Comparison of ENCODE assay signal across 8 cellular contexts in the genomic region with DNA sequence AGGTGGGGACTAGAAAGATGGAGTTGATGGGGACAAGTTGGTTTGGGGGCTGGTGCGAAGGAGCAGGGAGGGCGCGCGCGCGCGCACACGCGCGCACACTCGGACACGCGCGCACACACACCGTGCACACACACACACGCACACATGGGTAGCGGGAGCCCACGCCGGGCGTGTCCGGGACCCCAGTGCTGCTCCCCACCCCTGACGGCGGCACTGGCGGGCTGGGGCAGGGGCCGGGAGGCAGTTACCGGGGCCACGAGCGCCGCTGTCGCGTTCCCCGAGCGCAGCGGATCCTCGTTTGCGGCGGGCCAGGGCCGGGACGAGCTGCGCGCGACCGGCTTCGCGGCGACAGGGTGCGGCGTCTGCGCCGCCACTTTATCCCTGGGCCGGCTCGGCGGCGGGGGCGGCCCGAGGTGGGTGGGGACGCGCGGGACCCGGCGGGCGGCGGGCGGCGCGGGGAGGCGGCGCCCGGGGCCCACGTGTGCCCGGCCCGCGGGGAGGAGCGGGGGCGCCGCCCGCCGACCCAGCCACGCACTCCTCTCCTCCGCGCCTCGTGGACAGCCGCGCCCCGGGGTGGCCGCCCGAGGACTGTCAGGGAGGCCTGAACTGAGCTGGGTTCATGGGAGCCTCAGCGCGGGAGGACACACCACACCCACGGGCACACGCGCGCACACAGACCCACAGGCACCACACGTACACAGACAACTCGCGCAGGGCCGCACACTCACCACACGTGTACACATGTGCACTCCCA. TPM values are rescaled to one million over a fixed set of nuclear protein-coding genes. Genes with fewer than 3 reads are reported as not detected.
DNase-seq lines count a peak whose midpoint lies in the region; ATAC-seq, FAIRE-seq and TF ChIP-seq lines count a peak whose summit lies in the region.

No MANE protein-coding gene starts in this region.

- in situ Hi-C loops in HepG2 (cut with HindIII; ENCODE audit: extremely low pct_ligation_motif_present, low pct_unique_long_range_greater_than_20kb): no loop called here

- H3K4me1 Mint-ChIP-seq in neural crest cell: peaks cover 40% of the 10 kb centered on the region

- no TSS peak for BruUV-seq in HepG2 (replicated peaks; lab: Mats Ljungman, UMichigan)

- H3K27me3 Mint-ChIP-seq in neural crest cell (ENCODE audit: low read depth): peaks cover 59% of the 10 kb centered on the region

- POLR2A ChIA-PET in HepG2 (lab: Yijun Ruan, JAX): no interaction called here

- H4K20me1 ChIP-seq in HepG2 (ENCODE audit: insufficient read depth, low read length): no peaks in the 10 kb centered on the region

- TF ChIP-seq CTCF in liver (IDR thresholded peaks at IDR 0.05; ENCODE audit: low read depth, low read length, missing input control) (peak; percentile 23), HepG2 (CRISPR knock-in tag; IDR thresholded peaks at IDR 0.05) (no peak), WI38 (IDR thresholded peaks at IDR 0.05; ENCODE audit: low read depth, low read length) (no peak), fibroblast of villous mesenchyme (IDR thresholded peaks at IDR 0.05; ENCODE audit: insufficient read depth, low read depth, low read length) (no peak), neural crest cell (conservative IDR thresholded peaks at IDR 0.05) (no peak)

- H3K27ac Mint-ChIP-seq in neural crest cell (ENCODE audit: unreplicated experiment): no peak overlapping the region

- DNase-seq in HepG2 (ENCODE audit: low spot score) (no peak), fibroblast of villous mesenchyme (ENCODE audit: low read depth) (no peak), neural crest cell (ENCODE audit: low read depth, low spot score) (no peak), NCI-H1048 (lab: John Stamatoyannopoulos, UW) (no peak), SIG-M5 treated with dmso at 0.1 percent for 504 hours (lab: John Stamatoyannopoulos, UW; ENCODE audit: unreplicated experiment) (no peak)

- H3K36me3 ChIP-seq in liver (ENCODE audit: control insufficient read depth in 4 of 4, insufficient read depth in 3 of 4, low read depth in 1 of 4, low read length in 3 of 4) (peaks cover 0 to 8% (median 2%) of the 10 kb centered on the region in 4 donors), HepG2 (replicated peaks in 1 of 2; ENCODE audit: control insufficient read depth in 1 of 2, insufficient read depth in 2 of 2, low read length in 2 of 2) (no peaks in the 10 kb centered on the region)

- WGBS in liver: under 1% methylated on average over 98 of the region's 98 CpGs
- WGBS in HepG2 (ENCODE audit: low lambda C conversion rate): 86% methylated on average over 16 of the region's 98 CpGs

- H3K27me3 ChIP-seq in liver (ENCODE audit: control insufficient read depth in 4 of 4, insufficient read depth in 4 of 4, low read length in 3 of 4) (no peaks in the 10 kb centered on the region), HepG2 (ENCODE audit: control insufficient read depth in 1 of 2, insufficient read depth in 2 of 2, low read length in 2 of 2) (peaks cover 2 to 29% of the 10 kb centered on the region in 2 experiments; a peak in 3 of 5 replicates)

- intact Hi-C loops in HepG2 (cut with micrococcal nuclease; ENCODE audit: unreplicated experiment): no loop called here

- no peaks in the 10 kb centered on the region for H3K36me3 Mint-ChIP-seq in neural crest cell (ENCODE audit: low read depth)

- H3K4me3 ChIP-seq in liver (ENCODE audit: low read depth in 1 of 3, low read length in 3 of 3) (peak overlapping the region; percentile 80 to 98 (median 83)), HepG2 (replicated peaks in 1 of 3; ENCODE audit: insufficient read depth in 1 of 3, low read depth in 2 of 3, low read length in 3 of 3) (no peak overlapping the region), WI38 (ENCODE audit: low read depth, low read length) (peak overlapping the region; percentile 86), fibroblast of villous mesenchyme (ENCODE audit: low read depth, low read length) (peak overlapping the region; percentile 81)

- ATAC-seq in HepG2: no peak; the same call in 2 of the 3 replicates
- ATAC-seq in HG02798 (IDR thresholded peaks at IDR 0.05; ENCODE audit: poor library complexity, unreplicated experiment): peak; percentile 70

- no peak overlapping the region for H3K4me2 ChIP-seq in HepG2 (ENCODE audit: low read depth, low read length)

- H3K79me2 ChIP-seq in HepG2 (ENCODE audit: insufficient read depth, low read length): no peaks in the 10 kb centered on the region

- no peak for TF ChIP-seq EP300 in HepG2 (IDR thresholded peaks at IDR 0.05; ENCODE audit: low read depth in 2 of 2, low read length in 2 of 2)
- no peak for TF ChIP-seq EP300 in HepG2 (CRISPR knock-in tag; IDR thresholded peaks at IDR 0.05; ENCODE audit: borderline replicate concordance)

- no peaks in the 10 kb centered on the region for H3K9me3 Mint-ChIP-seq in neural crest cell

- H3K9me3 ChIP-seq in liver (ENCODE audit: control insufficient read depth in 4 of 4, low read length in 3 of 4) (no peaks in the 10 kb centered on the region), HepG2 (ENCODE audit: low read length) (no peaks in the 10 kb centered on the region; the same call in 1 of the 2 replicates)

- peak overlapping the region; percentile 93 for H3K4me3 Mint-ChIP-seq in neural crest cell

- H2AFZ ChIP-seq in HepG2 (ENCODE audit: low read length): no peak overlapping the region

- FAIRE-seq in HepG2 (lab: Jason Lieb, UNC): no peak

- peak overlapping the region; percentile 80 to 87 for H3K27ac ChIP-seq in liver (ENCODE audit: low read depth in 1 of 2, low read length in 2 of 2)
- no peak overlapping the region for H3K27ac ChIP-seq in HepG2 (ENCODE audit: extremely low read length, insufficient read depth, low read length)

- TF ChIP-seq RAD21 in liver (IDR thresholded peaks at IDR 0.05) (peak; percentile 40), HepG2 (CRISPR knock-in tag; IDR thresholded peaks at IDR 0.05) (no peak)

- CTCF ChIA-PET in HepG2 (lab: Yijun Ruan, JAX; ENCODE audit: low intra/inter-chr PET ratio, low total read pairs): no interaction called here

- no peak for TF ChIP-seq POLR2A in HepG2 (IDR thresholded peaks at IDR 0.05; ENCODE audit: insufficient read depth in 1 of 2, low read depth in 2 of 2, low read length in 2 of 2)

- H3K9ac ChIP-seq in liver (ENCODE audit: low read depth in 1 of 2, low read length in 2 of 2) (peak overlapping the region; percentile 84 to 91), HepG2 (ENCODE audit: insufficient read depth, low read depth, low read length) (no peak overlapping the region)

- H3K4me1 ChIP-seq in liver (ENCODE audit: control insufficient read depth in 4 of 4, insufficient read depth in 4 of 4, low read length in 3 of 4) (peaks cover 7 to 45% (median 33%) of the 10 kb centered on the region in 4 donors), HepG2 (ENCODE audit: insufficient read depth, low read length) (no peaks in the 10 kb centered on the region)

TF ChIP-seq in liver, 16 proteins besides CTCF, POLR2A, EP300 and RAD21:
- TF ChIP-seq YY1 (IDR thresholded peaks at IDR 0.05) (peak; percentile 7), FOXA1 (IDR thresholded peaks at IDR 0.05) (no peak), NR2F2 (IDR thresholded peaks at IDR 0.05) (no peak), GABPA (IDR thresholded peaks at IDR 0.05 in 1 of 2, conservative IDR thresholded peaks at IDR 0.05 in 1 of 2) (no peak), RXRA (IDR thresholded peaks at IDR 0.05) (peak; percentile 28 to 38), FOXA2 (IDR thresholded peaks at IDR 0.05) (no peak)
- TF ChIP-seq, protein P1, sequence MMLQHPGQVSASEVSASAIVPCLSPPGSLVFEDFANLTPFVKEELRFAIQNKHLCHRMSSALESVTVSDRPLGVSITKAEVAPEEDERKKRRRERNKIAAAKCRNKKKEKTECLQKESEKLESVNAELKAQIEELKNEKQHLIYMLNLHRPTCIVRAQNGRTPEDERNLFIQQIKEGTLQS (IDR thresholded peaks at IDR 0.05): no peak

TF ChIP-seq in HepG2, 621 proteins besides CTCF, POLR2A, EP300 and RAD21 (continues in another document):
- TF ChIP-seq MED13 (CRISPR knock-in tag; IDR thresholded peaks at IDR 0.05): no peak
- no peak for TF ChIP-seq SOX5 (CRISPR knock-in tag; IDR thresholded peaks at IDR 0.05; ENCODE audit: borderline replicate concordance)
- TF ChIP-seq ZNF580 (CRISPR knock-in tag; IDR thresholded peaks at IDR 0.05; ENCODE audit: borderline replicate concordance, low read depth): no peak
- no peak for TF ChIP-seq NCOA5 (CRISPR knock-in tag; IDR thresholded peaks at IDR 0.05)
- no peak for TF ChIP-seq SRY (CRISPR knock-in tag; IDR thresholded peaks at IDR 0.05)

RNA-seq across cellular contexts. Expression of gene MGLL, which starts 0.7 kb away (rescaled TPM):
- total RNA-seq in liver (10 to 100 TPM in 1 of 2 donors, 1 to 10 TPM in 1; 9.4 to 75.4 TPM), HepG2 (2016; rRNA removed; fragmentation: Illumina TruSeq; extraction: Trizol) (not detected in 2 replicates), fibroblast of villous mesenchyme (82.1 and 141 TPM in 2 replicates), neural crest cell (11.3 and 13.3 TPM in 2 replicates)
- polyA plus RNA-seq in liver (100 to 1,000 TPM in 1 of 2 donors, 10 to 100 TPM in 1; 72.9 to 277 TPM), HepG2 (2011; rRNA removed) (not detected in 2 replicates)
- total RNA-seq in HepG2 (2016; cell fraction: cytosol; rRNA removed; fragmentation: Illumina TruSeq; extraction: Trizol; ENCODE audit: low read depth): not detected in 2 replicates
- not detected in 2 replicates for total RNA-seq in HepG2 (2016; cell fraction: insoluble cytoplasmic fraction; rRNA removed; fragmentation: Illumina TruSeq; extraction: Trizol)
- not detected in 2 replicates for total RNA-seq in HepG2 (2016; cell fraction: membrane; rRNA removed; fragmentation: Illumina TruSeq; extraction: Trizol)
- total RNA-seq in HepG2 (2016; cell fraction: nucleus; rRNA removed; fragmentation: Illumina TruSeq; extraction: Trizol): not detected in 2 replicates
- 0.08 TPM in 1 of 2 replicates, not detected in the other for polyA plus RNA-seq in HepG2 (2011; cell fraction: cytosol; rRNA removed)
- polyA plus RNA-seq in HepG2 (2011; cell fraction: nucleus; rRNA removed): 0.09 TPM in 1 of 2 replicates, not detected in the other
- 0.04 TPM in 1 of 2 replicates, not detected in the other for polyA plus RNA-seq in HepG2 (2012)
- not detected in 2 replicates for polyA plus RNA-seq in HepG2 (2016; cell fraction: cytosol; fragmentation: Illumina TruSeq; extraction: Trizol; ENCODE audit: low read depth)
- not detected in 2 replicates for polyA plus RNA-seq in HepG2 (2016; cell fraction: insoluble cytoplasmic fraction; fragmentation: Illumina TruSeq; extraction: Trizol; ENCODE audit: low read depth)
- not detected in 2 replicates for polyA plus RNA-seq in HepG2 (2016; cell fraction: membrane; fragmentation: Illumina TruSeq; extraction: Trizol; ENCODE audit: low read depth)
- polyA plus RNA-seq in HepG2 (2016; cell fraction: nucleus; fragmentation: Illumina TruSeq; extraction: Trizol; ENCODE audit: insufficient read depth, low read depth): not detected in 2 replicates
- 47.9 TPM in 1 of 2 replicates, not detected in the other for polyA minus RNA-seq in HepG2 (2011; rRNA and poly(A)+ RNA removed; ENCODE audit: low replicate concordance)
- 0.26 TPM in 1 of 2 replicates, not detected in the other for polyA minus RNA-seq in HepG2 (2011; cell fraction: cytosol; rRNA and poly(A)+ RNA removed)
- polyA minus RNA-seq in HepG2 (2011; cell fraction: nucleus; rRNA and poly(A)+ RNA removed): 0.12 and 0.52 TPM in 2 replicates

Comparison
In these comparisons a context has a peak if more than half of its experiments do, and no peak if none do; other contexts are left out.
1. H3K4me3 ChIP-seq: peak in liver (3 of 3), WI38 (single experiment) and fibroblast of villous mesenchyme (single experiment); none in HepG2 (0 of 3).
2. RNA of gene MGLL, which starts 0.7 kb away (total RNA-seq): 82.1 to 141 TPM in fibroblast of villous mesenchyme, 9.4 to 75.4 TPM in liver and 11.3 to 13.3 TPM in neural crest cell; not detected in HepG2; every median in the first group is over 10 times any median in the second.